Comparison of ENCODE assay signal across 28 cellular contexts in genomic region chr6:152502421-152503188, GRCh38.
"Had no signal": no experiment of that assay in that cellular context is flagged by ENCODE, and none has a peak within 500 bp of the region (broad histone marks: within the 10 kb centered on the region; RNA-seq: fewer than 3 reads in every experiment).

No MANE protein-coding gene starts in this region.

- H3K27me3 Mint-ChIP-seq: activated CD4-positive, alpha-beta memory T cell treated with anti-CD3 and anti-CD28 coated beads for 36 hours; activated CD4-positive, alpha-beta T cell treated with anti-CD3 and anti-CD28 coated beads, Interleukin-2, amount 10 ng/mL, durations not matched to agents 24 days and 14 days; activated naive CD4-positive, alpha-beta T cell treated with anti-CD3 and anti-CD28 coated beads, Interleukin-2, amount 50 U/mL, for 24 hours; activated naive CD8-positive, alpha-beta T cell treated with anti-CD3 and anti-CD28 coated beads, Interleukin-2, amount 50 U/mL, for 24 hours; central memory CD8-positive, alpha-beta T cell; dendritic cell treated with granulocyte-macrophage colony-stimulating factor and Interleukin-4, amounts not matched to agents 40 ng/mL and 50 ng/mL, for 4 days; naive thymus-derived CD4-positive, alpha-beta T cell had no signal

- H3K4me3 ChIP-seq: breast epithelium, neural progenitor cell, right atrium auricular region, tibial nerve had no signal

- H3K27me3 ChIP-seq: breast epithelium, neural progenitor cell, right atrium auricular region, tibial nerve had no signal

- H3K4me1 ChIP-seq: breast epithelium, neural progenitor cell, right atrium auricular region, tibial nerve had no signal

- H3K36me3 Mint-ChIP-seq: activated CD4-positive, alpha-beta memory T cell treated with anti-CD3 and anti-CD28 coated beads for 36 hours; activated naive CD4-positive, alpha-beta T cell treated with anti-CD3 and anti-CD28 coated beads, Interleukin-2, amount 50 U/mL, for 24 hours; naive thymus-derived CD4-positive, alpha-beta T cell; neural progenitor cell had no signal

- H3K4me2 ChIP-seq: neural progenitor cell had no signal

- H2AFZ ChIP-seq: neural progenitor cell had no signal

- H3K9me3 Mint-ChIP-seq: activated CD4-positive, alpha-beta memory T cell treated with anti-CD3 and anti-CD28 coated beads for 36 hours; activated CD4-positive, alpha-beta T cell treated with anti-CD3 and anti-CD28 coated beads, Interleukin-2, amount 10 ng/mL, durations not matched to agents 24 days and 14 days; activated naive CD4-positive, alpha-beta T cell treated with anti-CD3 and anti-CD28 coated beads, Interleukin-2, amount 50 U/mL, for 24 hours; activated naive CD8-positive, alpha-beta T cell treated with anti-CD3 and anti-CD28 coated beads, Interleukin-2, amount 50 U/mL, for 24 hours; activated T-helper 1 cell treated with anti-CD3 and anti-CD28 coated beads, Interleukin-12 subunit alpha, Interleukin-12 subunit beta, Interleukin-2, Interleukin-4 antibody, amounts not matched to agents 30 ng/mL and 10 ng/mL and 1 ng/mL, durations not matched to agents 14 hours and 24 hours and 36 hours; central memory CD8-positive, alpha-beta T cell; dendritic cell treated with granulocyte-macrophage colony-stimulating factor and Interleukin-4, amounts not matched to agents 40 ng/mL and 50 ng/mL, for 4 days; endodermal cell; naive thymus-derived CD4-positive, alpha-beta T cell; neural progenitor cell; T-helper 1 cell treated with Interleukin-12 subunit alpha and Interleukin-12 subunit beta and Interleukin-4 antibody, amounts not matched to agents 30 μg/mL and 1 μg/mL, for 36 hours had no signal

- H3K36me3 ChIP-seq: breast epithelium, neural progenitor cell, right atrium auricular region, tibial nerve had no signal

- H3K9ac ChIP-seq: neural progenitor cell had no signal

- H3K9me3 ChIP-seq: breast epithelium, right atrium auricular region, tibial nerve had no signal

- H3K4me1 Mint-ChIP-seq: activated CD4-positive, alpha-beta T cell treated with anti-CD3 and anti-CD28 coated beads, Interleukin-2, amount 10 ng/mL, durations not matched to agents 24 days and 14 days; activated naive CD4-positive, alpha-beta T cell treated with anti-CD3 and anti-CD28 coated beads, Interleukin-2, amount 50 U/mL, for 24 hours; activated naive CD8-positive, alpha-beta T cell treated with anti-CD3 and anti-CD28 coated beads, Interleukin-2, amount 50 U/mL, for 24 hours; central memory CD8-positive, alpha-beta T cell; endodermal cell; naive thymus-derived CD4-positive, alpha-beta T cell; neural progenitor cell had no signal

- DNase-seq: activated CD4-positive, alpha-beta memory T cell treated with anti-CD3 and anti-CD28 coated beads for 36 hours; activated CD4-positive, alpha-beta T cell treated with anti-CD3 and anti-CD28 coated beads, Interleukin-2, amount 10 ng/mL, durations not matched to agents 24 days and 14 days; activated CD8-positive, alpha-beta memory T cell treated with anti-CD3 and anti-CD28 coated beads, Interleukin-2, amount 50 U/mL, for 4 hours; activated gamma-delta T cell treated with Interleukin-2 at 50 U/mL for 16 hours; activated naive CD8-positive, alpha-beta T cell treated with anti-CD3 and anti-CD28 coated beads, Interleukin-2, amount 50 U/mL, for 24 hours; activated T-cell treated with anti-CD3 and anti-CD28 coated beads, Interleukin-2, amount 50 U/mL, for 1 hour; amygdala; endodermal cell; head of caudate nucleus; hippocampal formation; midbrain; naive thymus-derived CD4-positive, alpha-beta T cell; occipital lobe; stimulated activated CD4-positive, alpha-beta T cell treated with anti-CD3 and anti-CD28 coated beads, Interleukin-15, amount 100 ng/mL, for 24 hours; stimulated activated CD4-positive, alpha-beta T cell treated with anti-CD3 and anti-CD28 coated beads, Interleukin-2, amount 100 ng/mL, for 24 hours; stimulated activated naive CD4-positive, alpha-beta T cell treated with Interleukin-2 at 50 U/mL for 16 hours; T-helper 9 cell had no signal

- H3K27ac Mint-ChIP-seq: activated CD4-positive, alpha-beta memory T cell treated with anti-CD3 and anti-CD28 coated beads for 36 hours; activated CD4-positive, alpha-beta T cell treated with anti-CD3 and anti-CD28 coated beads, Interleukin-2, amount 10 ng/mL, durations not matched to agents 24 days and 14 days; activated naive CD4-positive, alpha-beta T cell treated with anti-CD3 and anti-CD28 coated beads, Interleukin-2, amount 50 U/mL, for 24 hours; activated naive CD8-positive, alpha-beta T cell treated with anti-CD3 and anti-CD28 coated beads, Interleukin-2, amount 50 U/mL, for 24 hours; activated T-helper 1 cell treated with anti-CD3 and anti-CD28 coated beads, Interleukin-12 subunit alpha, Interleukin-12 subunit beta, Interleukin-2, Interleukin-4 antibody, amounts not matched to agents 30 ng/mL and 10 ng/mL and 1 ng/mL, durations not matched to agents 14 hours and 24 hours and 36 hours; dendritic cell treated with granulocyte-macrophage colony-stimulating factor and Interleukin-4, amounts not matched to agents 40 ng/mL and 50 ng/mL, for 4 days; endodermal cell; naive thymus-derived CD4-positive, alpha-beta T cell; neural progenitor cell; T-helper 1 cell treated with Interleukin-12 subunit alpha and Interleukin-12 subunit beta and Interleukin-4 antibody, amounts not matched to agents 30 μg/mL and 1 μg/mL, for 36 hours had no signal

- H3K27ac ChIP-seq: breast epithelium, epithelial cell of prostate, neural progenitor cell, right atrium auricular region, tibial nerve, VCaP had no signal

- ATAC-seq: activated naive CD8-positive, alpha-beta T cell treated with anti-CD3 and anti-CD28 coated beads, Interleukin-2, amount 50 U/mL, for 24 hours; naive thymus-derived CD4-positive, alpha-beta T cell had no signal

- H3K4me3 Mint-ChIP-seq: activated CD4-positive, alpha-beta memory T cell treated with anti-CD3 and anti-CD28 coated beads for 36 hours; activated CD4-positive, alpha-beta T cell treated with anti-CD3 and anti-CD28 coated beads, Interleukin-2, amount 10 ng/mL, durations not matched to agents 24 days and 14 days; activated naive CD4-positive, alpha-beta T cell treated with anti-CD3 and anti-CD28 coated beads, Interleukin-2, amount 50 U/mL, for 24 hours; activated naive CD8-positive, alpha-beta T cell treated with anti-CD3 and anti-CD28 coated beads, Interleukin-2, amount 50 U/mL, for 24 hours; activated T-helper 1 cell treated with anti-CD3 and anti-CD28 coated beads, Interleukin-12 subunit alpha, Interleukin-12 subunit beta, Interleukin-2, Interleukin-4 antibody, amounts not matched to agents 30 ng/mL and 10 ng/mL and 1 ng/mL, durations not matched to agents 14 hours and 24 hours and 36 hours; central memory CD8-positive, alpha-beta T cell; dendritic cell treated with granulocyte-macrophage colony-stimulating factor and Interleukin-4, amounts not matched to agents 40 ng/mL and 50 ng/mL, for 4 days; endodermal cell; naive thymus-derived CD4-positive, alpha-beta T cell; neural progenitor cell; T-helper 1 cell treated with Interleukin-12 subunit alpha and Interleukin-12 subunit beta and Interleukin-4 antibody, amounts not matched to agents 30 μg/mL and 1 μg/mL, for 36 hours had no signal
